26 cellular contexts compared by ENCODE assay signal in genomic region chr9:108864446-108864845, GRCh38. TPM values are rescaled to one million over a fixed set of nuclear protein-coding genes. Genes with fewer than 3 reads are reported as not detected.
"Had no signal": no experiment of that assay in that cellular context is flagged by ENCODE, and none has a peak within 500 bp of the region (broad histone marks: within the 10 kb centered on the region; RNA-seq: fewer than 3 reads in every experiment).

No MANE protein-coding gene starts in this region.

- H3K27me3 ChIP-seq: gastroesophageal sphincter, heart right ventricle, right atrium auricular region, stomach had no signal

- H3K4me1 ChIP-seq: gastroesophageal sphincter, stomach had no signal

- H3K4me1 Mint-ChIP-seq: immature natural killer cell had no signal

- H3K27ac Mint-ChIP-seq: activated CD4-positive, alpha-beta memory T cell treated with anti-CD3 and anti-CD28 coated beads for 36 hours; activated CD4-positive, alpha-beta T cell treated with anti-CD3 and anti-CD28 coated beads for 36 hours; activated naive CD8-positive, alpha-beta T cell treated with anti-CD3 and anti-CD28 coated beads for 36 hours; activated T-helper 1 cell treated with anti-CD3 and anti-CD28 coated beads, Interleukin-12 subunit alpha, Interleukin-12 subunit beta, Interleukin-2, Interleukin-4 antibody, amounts not matched to agents 30 ng/mL and 10 ng/mL and 1 ng/mL, durations not matched to agents 14 hours and 24 hours and 36 hours; immature natural killer cell; progenitor cell of endocrine pancreas; T-helper 1 cell treated with Interleukin-12 subunit alpha and Interleukin-12 subunit beta and Interleukin-4 antibody, amounts not matched to agents 30 μg/mL and 1 μg/mL, for 36 hours had no signal

- DNase-seq: activated CD4-positive, alpha-beta memory T cell treated with anti-CD3 and anti-CD28 coated beads for 36 hours; activated CD4-positive, alpha-beta T cell treated with anti-CD3 and anti-CD28 coated beads for 36 hours; activated naive CD8-positive, alpha-beta T cell treated with anti-CD3 and anti-CD28 coated beads for 36 hours; activated T-cell treated with anti-CD3 and anti-CD28 coated beads for 4 hours; amniotic stem cell; erythroblast; heart right ventricle; immature natural killer cell; kidney glomerular epithelial cell; left ventricle myocardium inferior; midbrain; stimulated activated CD4-positive, alpha-beta T cell treated with anti-CD3 and anti-CD28 coated beads, Interleukin-15, amount 100 ng/mL, for 24 hours; stimulated activated CD4-positive, alpha-beta T cell treated with anti-CD3 and anti-CD28 coated beads, Interleukin-2, amount 100 ng/mL, for 48 hours; stomach; trophoblast cell had no signal

- H3K27me3 Mint-ChIP-seq: activated CD4-positive, alpha-beta memory T cell treated with anti-CD3 and anti-CD28 coated beads for 36 hours; activated CD4-positive, alpha-beta T cell treated with anti-CD3 and anti-CD28 coated beads for 36 hours; activated naive CD8-positive, alpha-beta T cell treated with anti-CD3 and anti-CD28 coated beads for 36 hours; progenitor cell of endocrine pancreas had no signal

- H3K4me3 Mint-ChIP-seq: activated CD4-positive, alpha-beta memory T cell treated with anti-CD3 and anti-CD28 coated beads for 36 hours; activated CD4-positive, alpha-beta T cell treated with anti-CD3 and anti-CD28 coated beads for 36 hours; activated naive CD8-positive, alpha-beta T cell treated with anti-CD3 and anti-CD28 coated beads for 36 hours; activated T-helper 1 cell treated with anti-CD3 and anti-CD28 coated beads, Interleukin-12 subunit alpha, Interleukin-12 subunit beta, Interleukin-2, Interleukin-4 antibody, amounts not matched to agents 30 ng/mL and 10 ng/mL and 1 ng/mL, durations not matched to agents 14 hours and 24 hours and 36 hours; immature natural killer cell; T-helper 1 cell treated with Interleukin-12 subunit alpha and Interleukin-12 subunit beta and Interleukin-4 antibody, amounts not matched to agents 30 μg/mL and 1 μg/mL, for 36 hours had no signal

- H3K4me3 ChIP-seq: gastroesophageal sphincter, heart right ventricle, left ventricle myocardium inferior, right atrium auricular region, skin epidermis, stomach had no signal

- ATAC-seq: activated CD4-positive, alpha-beta T cell treated with anti-CD3 and anti-CD28 coated beads for 36 hours; gastroesophageal sphincter had no signal

- H3K27ac ChIP-seq: gastroesophageal sphincter, heart right ventricle, left ventricle myocardium inferior, right atrium auricular region, stomach had no signal

- H3K9me3 Mint-ChIP-seq: activated CD4-positive, alpha-beta memory T cell treated with anti-CD3 and anti-CD28 coated beads for 36 hours; activated naive CD8-positive, alpha-beta T cell treated with anti-CD3 and anti-CD28 coated beads for 36 hours; activated T-helper 1 cell treated with anti-CD3 and anti-CD28 coated beads, Interleukin-12 subunit alpha, Interleukin-12 subunit beta, Interleukin-2, Interleukin-4 antibody, amounts not matched to agents 30 ng/mL and 10 ng/mL and 1 ng/mL, durations not matched to agents 14 hours and 24 hours and 36 hours; immature natural killer cell; T-helper 1 cell treated with Interleukin-12 subunit alpha and Interleukin-12 subunit beta and Interleukin-4 antibody, amounts not matched to agents 30 μg/mL and 1 μg/mL, for 36 hours had no signal

RNA-seq across cellular contexts. Expression of gene ACTL7A, which starts 2.4 kb away (rescaled TPM):
- total RNA-seq: activated CD4-positive, alpha-beta memory T cell treated with anti-CD3 and anti-CD28 coated beads for 36 hours; activated CD4-positive, alpha-beta T cell treated with anti-CD3 and anti-CD28 coated beads for 36 hours; activated naive CD8-positive, alpha-beta T cell treated with anti-CD3 and anti-CD28 coated beads for 36 hours; activated T-helper 1 cell treated with anti-CD3 and anti-CD28 coated beads, Interleukin-12 subunit alpha, Interleukin-12 subunit beta, Interleukin-2, Interleukin-4 antibody, amounts not matched to agents 30 ng/mL and 10 ng/mL and 1 ng/mL, durations not matched to agents 14 hours and 24 hours and 36 hours; cardiac septum; gastroesophageal sphincter; heart right ventricle; left ventricle myocardium inferior; mammary epithelial cell; omental fat pad; progenitor cell of endocrine pancreas; right atrium auricular region; stomach; temporal lobe had no signal
- polyA plus RNA-seq: heart right ventricle, immature natural killer cell, mammary epithelial cell, neural cell, stomach had no signal

RNA-seq across cellular contexts. Expression of gene ACTL7B, which starts 8.7 kb away (rescaled TPM):
- total RNA-seq: activated CD4-positive, alpha-beta memory T cell treated with anti-CD3 and anti-CD28 coated beads for 36 hours; activated CD4-positive, alpha-beta T cell treated with anti-CD3 and anti-CD28 coated beads for 36 hours; activated naive CD8-positive, alpha-beta T cell treated with anti-CD3 and anti-CD28 coated beads for 36 hours; cardiac septum; gastroesophageal sphincter; heart right ventricle; left ventricle myocardium inferior; mammary epithelial cell; right atrium auricular region; stomach; temporal lobe had no signal
- polyA plus RNA-seq: heart right ventricle, immature natural killer cell, mammary epithelial cell, neural cell, stomach had no signal
